ENCODE assay signal across 1 cellular context in the genomic region with DNA sequence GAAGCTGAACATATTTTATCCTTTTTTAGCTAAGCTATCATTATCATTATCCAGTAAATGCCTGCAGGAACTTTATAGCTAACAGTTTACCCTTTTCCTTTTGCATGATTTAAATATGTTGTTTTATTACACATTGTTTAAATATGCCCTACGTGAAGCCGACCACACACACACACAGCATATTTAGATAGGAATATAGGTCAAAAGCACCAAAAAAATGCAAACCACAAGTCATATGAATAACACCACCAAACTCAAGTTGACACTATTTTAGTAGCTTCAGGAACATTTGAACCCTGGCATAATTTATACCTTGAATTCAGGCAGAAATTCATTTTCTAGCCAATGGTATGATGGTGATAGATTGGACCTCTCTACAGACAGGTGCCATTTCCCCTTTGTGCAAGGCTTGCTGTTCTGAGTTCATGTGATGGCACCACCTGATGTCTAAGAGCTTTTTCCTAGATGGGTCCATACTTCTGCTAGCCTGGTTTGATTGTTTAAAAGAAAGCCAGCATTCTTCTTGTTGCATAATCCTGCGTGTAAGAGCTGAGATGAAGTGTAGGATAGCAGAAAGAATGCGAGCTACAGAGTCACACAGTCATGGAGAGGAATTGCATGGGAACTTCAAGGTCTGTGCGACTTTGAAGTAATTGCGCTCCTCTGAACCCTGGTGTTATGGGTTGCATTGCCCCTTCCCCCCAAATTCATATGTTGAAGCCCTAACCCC.
TF ChIP-seq lines count a peak whose summit lies in the region.

No MANE protein-coding gene starts in this region.

TF ChIP-seq in WTC11, 78 proteins besides CTCF, POLR2A, EP300 and RAD21 (continued from another document):
- no peak for TF ChIP-seq GTF2I (CRISPR knock-in tag; conservative IDR thresholded peaks at IDR 0.05)
- TF ChIP-seq, protein P1, sequence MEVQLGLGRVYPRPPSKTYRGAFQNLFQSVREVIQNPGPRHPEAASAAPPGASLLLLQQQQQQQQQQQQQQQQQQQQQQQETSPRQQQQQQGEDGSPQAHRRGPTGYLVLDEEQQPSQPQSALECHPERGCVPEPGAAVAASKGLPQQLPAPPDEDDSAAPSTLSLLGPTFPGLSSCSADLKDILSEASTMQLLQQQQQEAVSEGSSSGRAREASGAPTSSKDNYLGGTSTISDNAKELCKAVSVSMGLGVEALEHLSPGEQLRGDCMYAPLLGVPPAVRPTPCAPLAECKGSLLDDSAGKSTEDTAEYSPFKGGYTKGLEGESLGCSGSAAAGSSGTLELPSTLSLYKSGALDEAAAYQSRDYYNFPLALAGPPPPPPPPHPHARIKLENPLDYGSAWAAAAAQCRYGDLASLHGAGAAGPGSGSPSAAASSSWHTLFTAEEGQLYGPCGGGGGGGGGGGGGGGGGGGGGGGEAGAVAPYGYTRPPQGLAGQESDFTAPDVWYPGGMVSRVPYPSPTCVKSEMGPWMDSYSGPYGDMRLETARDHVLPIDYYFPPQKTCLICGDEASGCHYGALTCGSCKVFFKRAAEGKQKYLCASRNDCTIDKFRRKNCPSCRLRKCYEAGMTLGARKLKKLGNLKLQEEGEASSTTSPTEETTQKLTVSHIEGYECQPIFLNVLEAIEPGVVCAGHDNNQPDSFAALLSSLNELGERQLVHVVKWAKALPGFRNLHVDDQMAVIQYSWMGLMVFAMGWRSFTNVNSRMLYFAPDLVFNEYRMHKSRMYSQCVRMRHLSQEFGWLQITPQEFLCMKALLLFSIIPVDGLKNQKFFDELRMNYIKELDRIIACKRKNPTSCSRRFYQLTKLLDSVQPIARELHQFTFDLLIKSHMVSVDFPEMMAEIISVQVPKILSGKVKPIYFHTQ (CRISPR knock-in tag; IDR thresholded peaks at IDR 0.05) = no peak
- TF ChIP-seq, protein P2, sequence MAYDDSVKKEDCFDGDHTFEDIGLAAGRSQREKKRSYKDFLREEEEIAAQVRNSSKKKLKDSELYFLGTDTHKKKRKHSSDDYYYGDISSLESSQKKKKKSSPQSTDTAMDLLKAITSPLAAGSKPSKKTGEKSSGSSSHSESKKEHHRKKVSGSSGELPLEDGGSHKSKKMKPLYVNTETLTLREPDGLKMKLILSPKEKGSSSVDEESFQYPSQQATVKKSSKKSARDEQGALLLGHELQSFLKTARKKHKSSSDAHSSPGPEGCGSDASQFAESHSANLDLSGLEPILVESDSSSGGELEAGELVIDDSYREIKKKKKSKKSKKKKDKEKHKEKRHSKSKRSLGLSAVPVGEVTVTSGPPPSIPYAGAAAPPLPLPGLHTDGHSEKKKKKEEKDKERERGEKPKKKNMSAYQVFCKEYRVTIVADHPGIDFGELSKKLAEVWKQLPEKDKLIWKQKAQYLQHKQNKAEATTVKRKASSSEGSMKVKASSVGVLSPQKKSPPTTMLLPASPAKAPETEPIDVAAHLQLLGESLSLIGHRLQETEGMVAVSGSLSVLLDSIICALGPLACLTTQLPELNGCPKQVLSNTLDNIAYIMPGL (CRISPR knock-in tag; IDR thresholded peaks at IDR 0.05) = no peak
- TF ChIP-seq, protein P3, sequence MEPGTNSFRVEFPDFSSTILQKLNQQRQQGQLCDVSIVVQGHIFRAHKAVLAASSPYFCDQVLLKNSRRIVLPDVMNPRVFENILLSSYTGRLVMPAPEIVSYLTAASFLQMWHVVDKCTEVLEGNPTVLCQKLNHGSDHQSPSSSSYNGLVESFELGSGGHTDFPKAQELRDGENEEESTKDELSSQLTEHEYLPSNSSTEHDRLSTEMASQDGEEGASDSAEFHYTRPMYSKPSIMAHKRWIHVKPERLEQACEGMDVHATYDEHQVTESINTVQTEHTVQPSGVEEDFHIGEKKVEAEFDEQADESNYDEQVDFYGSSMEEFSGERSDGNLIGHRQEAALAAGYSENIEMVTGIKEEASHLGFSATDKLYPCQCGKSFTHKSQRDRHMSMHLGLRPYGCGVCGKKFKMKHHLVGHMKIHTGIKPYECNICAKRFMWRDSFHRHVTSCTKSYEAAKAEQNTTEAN (CRISPR knock-in tag; IDR thresholded peaks at IDR 0.05) = no peak
- no peak for TF ChIP-seq SMAD4 (CRISPR knock-in tag; IDR thresholded peaks at IDR 0.05)
- TF ChIP-seq, protein P4, sequence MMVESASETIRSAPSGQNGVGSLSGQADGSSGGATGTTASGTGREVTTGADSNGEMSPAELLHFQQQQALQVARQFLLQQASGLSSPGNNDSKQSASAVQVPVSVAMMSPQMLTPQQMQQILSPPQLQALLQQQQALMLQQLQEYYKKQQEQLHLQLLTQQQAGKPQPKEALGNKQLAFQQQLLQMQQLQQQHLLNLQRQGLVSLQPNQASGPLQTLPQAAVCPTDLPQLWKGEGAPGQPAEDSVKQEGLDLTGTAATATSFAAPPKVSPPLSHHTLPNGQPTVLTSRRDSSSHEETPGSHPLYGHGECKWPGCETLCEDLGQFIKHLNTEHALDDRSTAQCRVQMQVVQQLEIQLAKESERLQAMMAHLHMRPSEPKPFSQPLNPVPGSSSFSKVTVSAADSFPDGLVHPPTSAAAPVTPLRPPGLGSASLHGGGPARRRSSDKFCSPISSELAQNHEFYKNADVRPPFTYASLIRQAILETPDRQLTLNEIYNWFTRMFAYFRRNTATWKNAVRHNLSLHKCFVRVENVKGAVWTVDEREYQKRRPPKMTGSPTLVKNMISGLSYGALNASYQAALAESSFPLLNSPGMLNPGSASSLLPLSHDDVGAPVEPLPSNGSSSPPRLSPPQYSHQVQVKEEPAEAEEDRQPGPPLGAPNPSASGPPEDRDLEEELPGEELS (CRISPR knock-in tag; IDR thresholded peaks at IDR 0.05) = no peak
- TF ChIP-seq NFE2L1 (CRISPR knock-in tag; IDR thresholded peaks at IDR 0.05) = no peak
- TF ChIP-seq MYBL2 (CRISPR knock-in tag; IDR thresholded peaks at IDR 0.05) = no peak
- TF ChIP-seq ESRRA (CRISPR knock-in tag; IDR thresholded peaks at IDR 0.05; ENCODE audit: borderline replicate concordance) = no peak
- no peak for TF ChIP-seq ATF1 (CRISPR knock-in tag; IDR thresholded peaks at IDR 0.05)
- TF ChIP-seq NFATC4 (CRISPR knock-in tag; IDR thresholded peaks at IDR 0.05) = no peak
- TF ChIP-seq, protein P5, sequence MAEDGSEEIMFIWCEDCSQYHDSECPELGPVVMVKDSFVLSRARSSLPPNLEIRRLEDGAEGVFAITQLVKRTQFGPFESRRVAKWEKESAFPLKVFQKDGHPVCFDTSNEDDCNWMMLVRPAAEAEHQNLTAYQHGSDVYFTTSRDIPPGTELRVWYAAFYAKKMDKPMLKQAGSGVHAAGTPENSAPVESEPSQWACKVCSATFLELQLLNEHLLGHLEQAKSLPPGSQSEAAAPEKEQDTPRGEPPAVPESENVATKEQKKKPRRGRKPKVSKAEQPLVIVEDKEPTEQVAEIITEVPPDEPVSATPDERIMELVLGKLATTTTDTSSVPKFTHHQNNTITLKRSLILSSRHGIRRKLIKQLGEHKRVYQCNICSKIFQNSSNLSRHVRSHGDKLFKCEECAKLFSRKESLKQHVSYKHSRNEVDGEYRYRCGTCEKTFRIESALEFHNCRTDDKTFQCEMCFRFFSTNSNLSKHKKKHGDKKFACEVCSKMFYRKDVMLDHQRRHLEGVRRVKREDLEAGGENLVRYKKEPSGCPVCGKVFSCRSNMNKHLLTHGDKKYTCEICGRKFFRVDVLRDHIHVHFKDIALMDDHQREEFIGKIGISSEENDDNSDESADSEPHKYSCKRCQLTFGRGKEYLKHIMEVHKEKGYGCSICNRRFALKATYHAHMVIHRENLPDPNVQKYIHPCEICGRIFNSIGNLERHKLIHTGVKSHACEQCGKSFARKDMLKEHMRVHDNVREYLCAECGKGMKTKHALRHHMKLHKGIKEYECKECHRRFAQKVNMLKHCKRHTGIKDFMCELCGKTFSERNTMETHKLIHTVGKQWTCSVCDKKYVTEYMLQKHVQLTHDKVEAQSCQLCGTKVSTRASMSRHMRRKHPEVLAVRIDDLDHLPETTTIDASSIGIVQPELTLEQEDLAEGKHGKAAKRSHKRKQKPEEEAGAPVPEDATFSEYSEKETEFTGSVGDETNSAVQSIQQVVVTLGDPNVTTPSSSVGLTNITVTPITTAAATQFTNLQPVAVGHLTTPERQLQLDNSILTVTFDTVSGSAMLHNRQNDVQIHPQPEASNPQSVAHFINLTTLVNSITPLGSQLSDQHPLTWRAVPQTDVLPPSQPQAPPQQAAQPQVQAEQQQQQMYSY (CRISPR knock-in tag; IDR thresholded peaks at IDR 0.05) = no peak
- no peak for TF ChIP-seq ZNF317 (CRISPR knock-in tag; IDR thresholded peaks at IDR 0.05; ENCODE audit: borderline replicate concordance, low read depth)
- TF ChIP-seq, protein P6, sequence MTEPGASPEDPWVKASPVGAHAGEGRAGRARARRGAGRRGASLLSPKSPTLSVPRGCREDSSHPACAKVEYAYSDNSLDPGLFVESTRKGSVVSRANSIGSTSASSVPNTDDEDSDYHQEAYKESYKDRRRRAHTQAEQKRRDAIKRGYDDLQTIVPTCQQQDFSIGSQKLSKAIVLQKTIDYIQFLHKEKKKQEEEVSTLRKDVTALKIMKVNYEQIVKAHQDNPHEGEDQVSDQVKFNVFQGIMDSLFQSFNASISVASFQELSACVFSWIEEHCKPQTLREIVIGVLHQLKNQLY (CRISPR knock-in tag; IDR thresholded peaks at IDR 0.05) = no peak
- TF ChIP-seq, protein P7, sequence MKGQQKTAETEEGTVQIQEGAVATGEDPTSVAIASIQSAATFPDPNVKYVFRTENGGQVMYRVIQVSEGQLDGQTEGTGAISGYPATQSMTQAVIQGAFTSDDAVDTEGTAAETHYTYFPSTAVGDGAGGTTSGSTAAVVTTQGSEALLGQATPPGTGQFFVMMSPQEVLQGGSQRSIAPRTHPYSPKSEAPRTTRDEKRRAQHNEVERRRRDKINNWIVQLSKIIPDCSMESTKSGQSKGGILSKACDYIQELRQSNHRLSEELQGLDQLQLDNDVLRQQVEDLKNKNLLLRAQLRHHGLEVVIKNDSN (CRISPR knock-in tag; IDR thresholded peaks at IDR 0.05) = no peak
TF ChIP-seq in WTC11: peak in this region for 0.
